ENCODE assay signal across 1 cellular context in genomic region chr5:15885156-15885555, GRCh38.
TF ChIP-seq lines count a peak whose summit lies in the region.

No MANE protein-coding gene starts in this region.

TF ChIP-seq in IMR-90, 13 proteins besides CTCF, POLR2A, EP300 and RAD21 (continued from another document):
- TF ChIP-seq USF2 (IDR thresholded peaks at IDR 0.05; ENCODE audit: low read depth, low read length) (no peak), ELK1 (IDR thresholded peaks at IDR 0.05; ENCODE audit: borderline replicate concordance, low read depth, low read length) (no peak), BHLHE40 (IDR thresholded peaks at IDR 0.05; ENCODE audit: low read depth, low read length) (no peak)
